Comparison of ENCODE assay signal across 10 cellular contexts in genomic region chr2:236862961-236863728, GRCh38.
A peak's percentile ranks its signal among the peaks of the same experiment; 100 is the strongest.
DNase-seq lines count a peak whose midpoint lies in the region; ATAC-seq, FAIRE-seq and TF ChIP-seq lines count a peak whose summit lies in the region.
"Had no signal": no experiment of that assay in that cellular context is flagged by ENCODE, and none has a peak within 500 bp of the region (broad histone marks: within the 10 kb centered on the region; RNA-seq: fewer than 3 reads in every experiment).

No MANE protein-coding gene starts in this region.

- no peak overlapping the region for H3K4me3 Mint-ChIP-seq in neural progenitor cell
- no peak overlapping the region for H3K4me3 Mint-ChIP-seq in activated naive CD8-positive, alpha-beta T cell treated with anti-CD3 and anti-CD28 coated beads for 36 hours
- H3K4me3 Mint-ChIP-seq: activated T-cell treated with anti-CD3 and anti-CD28 coated beads, Interleukin-2, amount 50 U/mL, for 4 hours had no signal

- peaks cover 4% of the 10 kb centered on the region for H3K36me3 Mint-ChIP-seq in neural progenitor cell
- H3K36me3 Mint-ChIP-seq in activated naive CD8-positive, alpha-beta T cell treated with anti-CD3 and anti-CD28 coated beads for 36 hours: no peaks in the 10 kb centered on the region

- no peak overlapping the region for H2AFZ ChIP-seq in neural progenitor cell (replicated peaks)

- ATAC-seq in GM18498 (IDR thresholded peaks at IDR 0.05; ENCODE audit: unreplicated experiment): peak; percentile 62
- peak; percentile 88 for ATAC-seq in HG02938 (IDR thresholded peaks at IDR 0.05; ENCODE audit: unreplicated experiment)
- ATAC-seq in activated CD4-positive, CD25-positive, alpha-beta regulatory T cell treated with anti-CD3 and anti-CD28 coated beads, Interleukin-2, amount 50 U/mL, for 24 hours: no peak
- ATAC-seq: activated T-cell treated with anti-CD3 and anti-CD28 coated beads, Interleukin-2, amount 50 U/mL, for 4 hours had no signal

- peaks cover 8% of the 10 kb centered on the region for H3K27me3 Mint-ChIP-seq in neural progenitor cell (ENCODE audit: insufficient read depth, low read depth)
- no peaks in the 10 kb centered on the region for H3K27me3 Mint-ChIP-seq in activated naive CD8-positive, alpha-beta T cell treated with anti-CD3 and anti-CD28 coated beads for 36 hours

- no peak overlapping the region for H3K4me3 ChIP-seq in neural progenitor cell

- H3K4me1 ChIP-seq in neural progenitor cell: peaks cover 11% of the 10 kb centered on the region

- peaks cover 4% of the 10 kb centered on the region for H3K9me3 ChIP-seq in neural progenitor cell (ENCODE audit: low read depth)

- no peak for FAIRE-seq in frontal cortex (lab: Jason Lieb, UNC)

- no peaks in the 10 kb centered on the region for H3K27me3 ChIP-seq in neural progenitor cell

- H3K79me2 ChIP-seq in neural progenitor cell (ENCODE audit: low read depth): no peaks in the 10 kb centered on the region

- no peak for TF ChIP-seq CTCF in neural progenitor cell (IDR thresholded peaks at IDR 0.05)

- peaks cover 48% of the 10 kb centered on the region for H3K4me1 Mint-ChIP-seq in neural progenitor cell
- H3K4me1 Mint-ChIP-seq in activated naive CD8-positive, alpha-beta T cell treated with anti-CD3 and anti-CD28 coated beads for 36 hours: no peaks in the 10 kb centered on the region

- H4K20me1 ChIP-seq in neural progenitor cell (ENCODE audit: low read depth): no peaks in the 10 kb centered on the region

- peaks cover 11% of the 10 kb centered on the region for H3F3A ChIP-seq in neural progenitor cell (ENCODE audit: low read depth)

- no peak overlapping the region for H3K4me2 ChIP-seq in neural progenitor cell

- no peaks in the 10 kb centered on the region for H3K36me3 ChIP-seq in neural progenitor cell

- H3K9me3 Mint-ChIP-seq in neural progenitor cell: peaks cover 28% of the 10 kb centered on the region
- peaks cover 2% of the 10 kb centered on the region for H3K9me3 Mint-ChIP-seq in activated naive CD8-positive, alpha-beta T cell treated with anti-CD3 and anti-CD28 coated beads for 36 hours

- no peak overlapping the region for H3K9ac ChIP-seq in neural progenitor cell

- H3K27ac ChIP-seq in neural progenitor cell: no peak overlapping the region

- DNase-seq in amniotic stem cell (lab: John Stamatoyannopoulos, UW): peak; percentile 81
- no peak for DNase-seq in neural progenitor cell (ENCODE audit: low spot score)
- no peak for DNase-seq in frontal cortex (ENCODE audit: low spot score in 2 of 2)
- DNase-seq in activated naive CD8-positive, alpha-beta T cell treated with anti-CD3 and anti-CD28 coated beads for 36 hours: no peak
- no peak for DNase-seq in COLO668 (lab: John Stamatoyannopoulos, UW; ENCODE audit: unreplicated experiment)
- DNase-seq: activated T-cell treated with anti-CD3 and anti-CD28 coated beads, Interleukin-2, amount 50 U/mL, for 4 hours; NCI-H2171 treated with DMSO at 0.1 percent for 48 hours had no signal

- peak overlapping the region; percentile 88 for H3K27ac Mint-ChIP-seq in neural progenitor cell
- no peak overlapping the region for H3K27ac Mint-ChIP-seq in activated naive CD8-positive, alpha-beta T cell treated with anti-CD3 and anti-CD28 coated beads for 36 hours

Comparison
In these comparisons a context has a peak if more than half of its experiments do, and no peak if none do; other contexts are left out.
1. ATAC-seq: peak in GM18498 (single experiment) and HG02938 (single experiment); none in activated CD4-positive, CD25-positive, alpha-beta regulatory T cell treated with anti-CD3 and anti-CD28 coated beads, Interleukin-2, amount 50 U/mL, for 24 hours (0 of 2).